12 cellular contexts compared by ENCODE assay signal in the genomic region with DNA sequence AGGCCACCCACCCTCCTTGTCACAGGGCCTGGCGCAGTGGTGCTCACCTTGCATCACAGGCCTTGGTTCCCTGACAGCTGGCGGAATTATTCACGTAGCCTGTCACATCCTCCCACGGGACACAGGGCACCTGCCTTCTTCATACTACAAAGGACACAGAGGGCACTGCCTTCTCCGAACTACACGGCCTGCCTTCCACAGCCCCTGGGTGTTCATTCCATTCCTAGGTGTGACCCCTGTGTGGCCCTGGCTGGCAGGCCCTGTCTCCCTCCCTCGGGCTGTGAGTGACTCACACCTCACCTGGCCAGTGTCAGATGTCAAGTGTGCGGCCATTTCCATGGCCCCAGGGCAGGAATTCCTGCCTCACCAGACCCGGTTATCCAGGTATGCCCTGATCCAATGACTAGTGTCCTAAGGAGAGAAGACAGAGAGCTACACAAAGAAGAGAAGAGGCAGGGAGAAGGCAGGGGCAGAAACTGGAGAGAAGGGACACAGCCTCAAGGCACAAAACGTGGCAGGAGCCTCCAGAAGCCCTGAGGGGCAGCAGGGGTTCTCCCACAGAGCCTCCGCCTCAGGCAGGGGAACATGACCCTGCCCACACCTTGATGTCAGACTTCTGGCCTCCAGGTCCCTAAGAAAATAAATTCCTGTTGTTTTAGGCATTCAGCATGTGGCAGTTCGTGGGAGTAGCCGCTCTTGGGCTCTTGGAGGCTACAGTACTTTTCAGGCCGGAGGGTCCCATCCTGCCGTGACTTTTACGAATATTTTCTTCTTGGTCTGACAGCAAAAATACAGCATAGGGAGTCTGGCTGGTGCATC. TPM values are rescaled to one million over a fixed set of nuclear protein-coding genes. Genes with fewer than 3 reads are reported as not detected.
DNase-seq lines count a peak whose midpoint lies in the region; ATAC-seq and TF ChIP-seq lines count a peak whose summit lies in the region.
"Had no signal": no experiment of that assay in that cellular context is flagged by ENCODE, and none has a peak within 500 bp of the region (broad histone marks: within the 10 kb centered on the region; RNA-seq: fewer than 3 reads in every experiment).

No MANE protein-coding gene starts in this region.

- H3K9me3 ChIP-seq in SK-N-SH: no peaks in the 10 kb centered on the region

- H2AFZ ChIP-seq in SK-N-SH (ENCODE audit: low read depth): no peak overlapping the region

- CTCF ChIA-PET in SK-N-SH (lab: Yijun Ruan, JAX): interaction anchor here (0.7 kb wide), 1 partner anchor 11 kb away, joined by 3 read pairs; no protein-coding TSS in a partner anchor

- no peaks in the 10 kb centered on the region for H3K79me2 ChIP-seq in SK-N-SH (ENCODE audit: insufficient read depth)

- no peaks in the 10 kb centered on the region for H3K27me3 ChIP-seq in SK-N-SH (ENCODE audit: insufficient read depth)

- intact Hi-C loops in posterior vena cava (cut with DNase I): no loop called here

- H3K36me3 ChIP-seq in SK-N-SH (replicated peaks in 1 of 2; ENCODE audit: control insufficient read depth in 1 of 2, insufficient read depth in 2 of 2, low read length in 1 of 2): no peaks in the 10 kb centered on the region

- no peak overlapping the region for H3K9ac ChIP-seq in SK-N-SH

- H4K20me1 ChIP-seq in SK-N-SH (ENCODE audit: insufficient read depth): no peaks in the 10 kb centered on the region

- no peak overlapping the region for H3K27ac ChIP-seq in SK-N-SH (ENCODE audit: low read depth in 2 of 2, low read length in 1 of 2)

- POLR2A ChIA-PET in SK-N-SH (lab: Yijun Ruan, JAX): no interaction called here

- no peak overlapping the region for H3K4me2 ChIP-seq in SK-N-SH

- peaks cover 82% of the 10 kb centered on the region for H3K4me1 Mint-ChIP-seq in stimulated activated effector memory CD8-positive, alpha-beta T cell treated with anti-CD3 and anti-CD28 coated beads, Interleukin-12 subunit alpha, Interleukin-12 subunit beta, amount 100 ng/mL, for 72 hours

- peak overlapping the region; percentile 64 for H3K27ac Mint-ChIP-seq in stimulated activated effector memory CD8-positive, alpha-beta T cell treated with anti-CD3 and anti-CD28 coated beads, Interleukin-12 subunit alpha, Interleukin-12 subunit beta, amount 100 ng/mL, for 72 hours

- H3K9me2 ChIP-seq in SK-N-SH: no peaks in the 10 kb centered on the region

- no peak for TF ChIP-seq EP300 in SK-N-SH (IDR thresholded peaks at IDR 0.05; ENCODE audit: borderline replicate concordance in 1 of 2, low read depth in 1 of 2, low read length in 1 of 2)

- DNase-seq in SK-N-SH: no peak
- peak; percentile 85 for DNase-seq in SW480 (ENCODE audit: low spot score)
- peak; percentile 70 for DNase-seq in iPS-NIHi7 (ENCODE audit: extremely low spot score)
- no peak for DNase-seq in stimulated activated effector memory CD8-positive, alpha-beta T cell treated with anti-CD3 and anti-CD28 coated beads, Interleukin-12 subunit alpha, Interleukin-12 subunit beta, amount 100 ng/mL, for 72 hours (ENCODE audit: low spot score in 2 of 2)
- no peak for DNase-seq in posterior vena cava (ENCODE audit: low spot score)
- no peak for DNase-seq in activated gamma-delta T cell (lab: John Stamatoyannopoulos, UW)
- DNase-seq in GOT3 (lab: John Stamatoyannopoulos, UW): no peak
- DNase-seq: activated CD4-positive, CD25-positive, alpha-beta regulatory T cell treated with anti-CD3 and anti-CD28 coated beads, Interleukin-2, amount 50 U/mL, for 72 hours; cerebellar nuclear complex; NCI-H774; stimulated activated CD4-positive, alpha-beta T cell treated with anti-CD3 and anti-CD28 coated beads, Interleukin-12 subunit alpha, Interleukin-12 subunit beta, amount 100 ng/mL, for 4 hours had no signal

- peaks cover 0 to 7% of the 10 kb centered on the region in 2 experiments; a peak in 1 of 4 replicates for H3K4me1 ChIP-seq in SK-N-SH (ENCODE audit: control insufficient read depth in 1 of 2, insufficient read depth in 2 of 2, low read depth in 1 of 2, low read length in 1 of 2)

- H3F3A ChIP-seq in SK-N-SH (replicated peaks; ENCODE audit: insufficient read depth): peaks cover 5% of the 10 kb centered on the region

- no peaks in the 10 kb centered on the region for H3K9me3 Mint-ChIP-seq in stimulated activated effector memory CD8-positive, alpha-beta T cell treated with anti-CD3 and anti-CD28 coated beads, Interleukin-12 subunit alpha, Interleukin-12 subunit beta, amount 100 ng/mL, for 72 hours

- WGBS in SK-N-SH (ENCODE audit: low lambda C conversion rate): 91% methylated on average over 10 of the region's 16 CpGs

- H3K4me3 Mint-ChIP-seq in stimulated activated effector memory CD8-positive, alpha-beta T cell treated with anti-CD3 and anti-CD28 coated beads, Interleukin-12 subunit alpha, Interleukin-12 subunit beta, amount 100 ng/mL, for 72 hours: no peak overlapping the region

- H3K4me3 ChIP-seq in SK-N-SH (ENCODE audit: low read depth in 2 of 2, low read length in 1 of 2): no peak overlapping the region

- TF ChIP-seq CTCF in SK-N-SH (IDR thresholded peaks at IDR 0.05): no peak

- H3K36me3 Mint-ChIP-seq in stimulated activated effector memory CD8-positive, alpha-beta T cell treated with anti-CD3 and anti-CD28 coated beads, Interleukin-12 subunit alpha, Interleukin-12 subunit beta, amount 100 ng/mL, for 72 hours: peaks cover 25% of the 10 kb centered on the region

- ATAC-seq in SK-N-SH treated with all-trans-retinoic acid at 6 μM for 48 hours: no peak; the same call in 2 of the 3 replicates
- ATAC-seq in stimulated activated effector memory CD8-positive, alpha-beta T cell treated with anti-CD3 and anti-CD28 coated beads, Interleukin-12 subunit alpha, Interleukin-12 subunit beta, amount 100 ng/mL, for 72 hours: no peak

- no peak for TF ChIP-seq RAD21 in SK-N-SH (IDR thresholded peaks at IDR 0.05; ENCODE audit: low read length)

TF ChIP-seq in SK-N-SH, 30 proteins besides CTCF, POLR2A, EP300 and RAD21:
- TF ChIP-seq TCF12 (IDR thresholded peaks at IDR 0.05) (peak; percentile 19; the same call in 1 of the 2 replicates), GATA2 (CRISPR knock-in tag; IDR thresholded peaks at IDR 0.05) (no peak)

TF ChIP-seq in SK-N-SH treated with all-trans-retinoic acid at 6 μM for 48 hours, 23 proteins besides CTCF, POLR2A, EP300 and RAD21:
- TF ChIP-seq ZNF565 (CRISPR knock-in tag; conservative IDR thresholded peaks at IDR 0.05; ENCODE audit: low read depth) (no peak), ZC3H10 (CRISPR knock-in tag; IDR thresholded peaks at IDR 0.05) (no peak), TCF4 (CRISPR knock-in tag; IDR thresholded peaks at IDR 0.05; ENCODE audit: borderline replicate concordance) (no peak), ZFP30 (CRISPR knock-in tag; IDR thresholded peaks at IDR 0.05) (no peak)
- TF ChIP-seq, protein P1, sequence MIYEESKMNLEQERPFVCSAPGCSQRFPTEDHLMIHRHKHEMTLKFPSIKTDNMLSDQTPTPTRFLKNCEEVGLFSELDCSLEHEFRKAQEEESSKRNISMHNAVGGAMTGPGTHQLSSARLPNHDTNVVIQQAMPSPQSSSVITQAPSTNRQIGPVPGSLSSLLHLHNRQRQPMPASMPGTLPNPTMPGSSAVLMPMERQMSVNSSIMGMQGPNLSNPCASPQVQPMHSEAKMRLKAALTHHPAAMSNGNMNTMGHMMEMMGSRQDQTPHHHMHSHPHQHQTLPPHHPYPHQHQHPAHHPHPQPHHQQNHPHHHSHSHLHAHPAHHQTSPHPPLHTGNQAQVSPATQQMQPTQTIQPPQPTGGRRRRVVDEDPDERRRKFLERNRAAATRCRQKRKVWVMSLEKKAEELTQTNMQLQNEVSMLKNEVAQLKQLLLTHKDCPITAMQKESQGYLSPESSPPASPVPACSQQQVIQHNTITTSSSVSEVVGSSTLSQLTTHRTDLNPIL (CRISPR knock-in tag; IDR thresholded peaks at IDR 0.05; ENCODE audit: low read depth): no peak
- TF ChIP-seq, protein P2, sequence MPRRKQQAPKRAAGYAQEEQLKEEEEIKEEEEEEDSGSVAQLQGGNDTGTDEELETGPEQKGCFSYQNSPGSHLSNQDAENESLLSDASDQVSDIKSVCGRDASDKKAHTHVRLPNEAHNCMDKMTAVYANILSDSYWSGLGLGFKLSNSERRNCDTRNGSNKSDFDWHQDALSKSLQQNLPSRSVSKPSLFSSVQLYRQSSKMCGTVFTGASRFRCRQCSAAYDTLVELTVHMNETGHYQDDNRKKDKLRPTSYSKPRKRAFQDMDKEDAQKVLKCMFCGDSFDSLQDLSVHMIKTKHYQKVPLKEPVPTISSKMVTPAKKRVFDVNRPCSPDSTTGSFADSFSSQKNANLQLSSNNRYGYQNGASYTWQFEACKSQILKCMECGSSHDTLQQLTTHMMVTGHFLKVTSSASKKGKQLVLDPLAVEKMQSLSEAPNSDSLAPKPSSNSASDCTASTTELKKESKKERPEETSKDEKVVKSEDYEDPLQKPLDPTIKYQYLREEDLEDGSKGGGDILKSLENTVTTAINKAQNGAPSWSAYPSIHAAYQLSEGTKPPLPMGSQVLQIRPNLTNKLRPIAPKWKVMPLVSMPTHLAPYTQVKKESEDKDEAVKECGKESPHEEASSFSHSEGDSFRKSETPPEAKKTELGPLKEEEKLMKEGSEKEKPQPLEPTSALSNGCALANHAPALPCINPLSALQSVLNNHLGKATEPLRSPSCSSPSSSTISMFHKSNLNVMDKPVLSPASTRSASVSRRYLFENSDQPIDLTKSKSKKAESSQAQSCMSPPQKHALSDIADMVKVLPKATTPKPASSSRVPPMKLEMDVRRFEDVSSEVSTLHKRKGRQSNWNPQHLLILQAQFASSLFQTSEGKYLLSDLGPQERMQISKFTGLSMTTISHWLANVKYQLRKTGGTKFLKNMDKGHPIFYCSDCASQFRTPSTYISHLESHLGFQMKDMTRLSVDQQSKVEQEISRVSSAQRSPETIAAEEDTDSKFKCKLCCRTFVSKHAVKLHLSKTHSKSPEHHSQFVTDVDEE (CRISPR knock-in tag; IDR thresholded peaks at IDR 0.05): no peak

RNA-seq across cellular contexts. Expression of a gene that starts 43.4 kb away (rescaled TPM):
- 1.4 and 1.6 TPM in 2 replicates for polyA plus RNA-seq in SK-N-SH (2012; rRNA removed)
- 1.3 TPM in 2 replicates for polyA plus RNA-seq in SK-N-SH (2012; cell fraction: cytosol; rRNA removed)
- polyA plus RNA-seq in SK-N-SH (2012; cell fraction: nucleus; rRNA removed): 2.6 TPM in 2 replicates
- 10 to 100 TPM; 41.6 to 42.1 TPM for total RNA-seq in posterior vena cava

Comparison
In these comparisons a context has a peak if more than half of its experiments do, and no peak if none do; other contexts are left out.
1. DNase-seq: peak in SW480 (single experiment) and iPS-NIHi7 (single experiment); none in SK-N-SH (single experiment), stimulated activated effector memory CD8-positive, alpha-beta T cell treated with anti-CD3 and anti-CD28 coated beads, Interleukin-12 subunit alpha, Interleukin-12 subunit beta, amount 100 ng/mL, for 72 hours (0 of 2), posterior vena cava (single experiment), activated gamma-delta T cell (single experiment) and GOT3 (single experiment).